Comparison of ENCODE assay signal across 10 cellular contexts in genomic region chr5:132417010-132417439, GRCh38. TPM values are rescaled to one million over a fixed set of nuclear protein-coding genes. Genes with fewer than 3 reads are reported as not detected.
DNase-seq lines count a peak whose midpoint lies in the region; ATAC-seq and TF ChIP-seq lines count a peak whose summit lies in the region.
"Had no signal": no experiment of that assay in that cellular context is flagged by ENCODE, and none has a peak within 500 bp of the region (broad histone marks: within the 10 kb centered on the region; RNA-seq: fewer than 3 reads in every experiment).

No MANE protein-coding gene starts in this region.

- TF ChIP-seq CTCF in Peyer's patch (IDR thresholded peaks at IDR 0.05) = no peak
- TF ChIP-seq CTCF in fibroblast of mammary gland (conservative IDR thresholded peaks at IDR 0.05; ENCODE audit: control insufficient read depth, insufficient read depth, low read depth, low read length) = no peak
- no peak for TF ChIP-seq CTCF in neutrophil (IDR thresholded peaks at IDR 0.05)

- H3K27me3 ChIP-seq in Peyer's patch (no peaks in the 10 kb centered on the region), neutrophil (no peaks in the 10 kb centered on the region)

- ATAC-seq in GM21390 (IDR thresholded peaks at IDR 0.05; ENCODE audit: unreplicated experiment) = no peak

- peaks cover 0 to 6% (median 0%) of the 10 kb centered on the region in 3 donors for H3K36me3 ChIP-seq in Peyer's patch
- peaks cover 46% of the 10 kb centered on the region for H3K36me3 ChIP-seq in neutrophil

- H3K4me1 ChIP-seq in Peyer's patch = peaks cover 2 to 79% (median 38%) of the 10 kb centered on the region in 4 donors
- H3K4me1 ChIP-seq in neutrophil (ENCODE audit: control insufficient read depth in 1 of 2, insufficient read depth in 1 of 2, low read depth in 1 of 2, low read length in 1 of 2) = peaks cover 87 to 94% of the 10 kb centered on the region in 2 experiments

- no peaks in the 10 kb centered on the region for H3K9me3 ChIP-seq in Peyer's patch
- H3K9me3 ChIP-seq in neutrophil = no peaks in the 10 kb centered on the region

- DNase-seq in CD1c-positive myeloid dendritic cell (ENCODE audit: extremely low spot score) (peak; percentile 36), Peyer's patch (no peak), fibroblast of mammary gland (ENCODE audit: low read depth) (peak; percentile 59), AG08396 (ENCODE audit: low spot score) (no peak), middle frontal gyrus (ENCODE audit: extremely low spot score, low spot score) (no peak), G401 (ENCODE audit: low spot score) (no peak)
- DNase-seq: DMS153, MM.1S had no signal

- no peak overlapping the region for H3K4me3 ChIP-seq in Peyer's patch
- H3K4me3 ChIP-seq in fibroblast of mammary gland (ENCODE audit: control insufficient read depth, low read depth, low read length) = no peak overlapping the region
- H3K4me3 ChIP-seq in neutrophil (ENCODE audit: low read depth in 1 of 2, low read length in 1 of 2) = no peak overlapping the region

- TF ChIP-seq POLR2A in Peyer's patch (IDR thresholded peaks at IDR 0.05) = no peak

- H3K27ac ChIP-seq in Peyer's patch = peak overlapping the region in 3 of 4 donors; percentile 42 to 98 (median 90)
- peak overlapping the region; percentile 97 for H3K27ac ChIP-seq in neutrophil

- in situ Hi-C loops in G401 (cut with HindIII; ENCODE audit: low sequenced_read_pairs) = no loop called here

RNA-seq across cellular contexts. Expression of gene SLC22A5, which starts 47.5 kb away (rescaled TPM):
- 100 to 1,000 TPM in 2 of 4 donors, 10 to 100 TPM in 2; 25.6 to 152 (median 110) TPM for total RNA-seq in Peyer's patch
- 5.3 and 5.4 TPM in 2 replicates for total RNA-seq in G401 (2014; rRNA removed; shearing (Covaris generic))

Comparison
In these comparisons a context has a peak if more than half of its experiments do, and no peak if none do; other contexts are left out.
1. DNase-seq: peak in CD1c-positive myeloid dendritic cell (single experiment) and fibroblast of mammary gland (single experiment); none in Peyer's patch (0 of 3), AG08396 (single experiment), middle frontal gyrus (single experiment) and G401 (single experiment).